Comparison of ENCODE assay signal across 20 cellular contexts in the genomic region with DNA sequence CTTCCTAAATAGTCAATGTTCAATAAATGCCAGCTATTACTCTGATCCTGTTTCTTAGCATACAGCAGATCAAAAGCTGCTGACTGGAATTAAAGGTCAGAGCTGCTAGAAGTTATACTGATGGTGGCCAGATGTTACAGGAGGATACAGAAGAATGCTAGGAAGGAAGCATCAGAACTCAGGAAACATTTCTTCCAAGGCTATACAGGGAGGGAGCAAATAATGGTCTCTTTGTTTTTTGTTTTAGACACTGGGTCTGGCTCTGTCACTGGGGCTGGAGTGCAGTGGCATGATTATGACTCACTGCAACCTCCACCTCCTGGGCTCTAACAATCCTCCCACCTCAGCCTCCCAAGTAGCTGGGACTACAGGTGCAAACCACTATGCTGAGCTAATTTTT.
"Had no signal": no experiment of that assay in that cellular context is flagged by ENCODE, and none has a peak within 500 bp of the region (broad histone marks: within the 10 kb centered on the region; RNA-seq: fewer than 3 reads in every experiment).

No MANE protein-coding gene starts in this region.

- H3K27me3 Mint-ChIP-seq: effector memory CD8-positive, alpha-beta T cell; stimulated activated naive CD8-positive, alpha-beta T cell treated with anti-CD3 and anti-CD28 coated beads, Interleukin-15, amount 100 ng/mL, for 72 hours had no signal

- ATAC-seq: effector memory CD8-positive, alpha-beta T cell; gastroesophageal sphincter; left lung; lower lobe of right lung; natural killer cell; sciatic nerve; stimulated activated naive B cell treated with anti-CD40 and anti-IgM and Interleukin-4, amounts not matched to agents 10 μg/mL and 1 μg/mL and 100 μg/mL, for 72 hours; stimulated activated naive CD8-positive, alpha-beta T cell treated with anti-CD3 and anti-CD28 coated beads, Interleukin-15, amount 100 ng/mL, for 72 hours had no signal

- H3K4me3 ChIP-seq: gastroesophageal sphincter, left lung, lower lobe of right lung, spleen, testis, tibial nerve had no signal

- FAIRE-seq: keratinocyte had no signal

- DNase-seq: effector memory CD8-positive, alpha-beta T cell; glutamatergic neuron; left lung; lower lobe of right lung; natural killer cell; posterior cingulate gyrus; spleen; stimulated activated CD4-positive, alpha-beta T cell treated with anti-CD3 and anti-CD28 coated beads, Interleukin-15, amount 100 ng/mL, for 24 hours; stimulated activated CD4-positive, alpha-beta T cell treated with anti-CD3 and anti-CD28 coated beads, Interleukin-2, amount 100 ng/mL, for 24 hours; stimulated activated CD4-positive, alpha-beta T cell treated with anti-CD3 and anti-CD28 coated beads, Interleukin-4, amount 100 ng/mL, for 4 hours; stimulated activated naive B cell treated with anti-CD40 and anti-IgM and Interleukin-4, amounts not matched to agents 10 μg/mL and 1 μg/mL and 100 μg/mL, for 72 hours; stimulated activated naive CD8-positive, alpha-beta T cell treated with anti-CD3 and anti-CD28 coated beads, Interleukin-15, amount 100 ng/mL, for 72 hours; testis had no signal

- H3K4me3 Mint-ChIP-seq: effector memory CD8-positive, alpha-beta T cell; memory B cell; mesothelial cell of epicardium; natural killer cell; neural crest cell; stimulated activated naive B cell treated with anti-CD40 and anti-IgM and Interleukin-4, amounts not matched to agents 10 μg/mL and 1 μg/mL and 100 μg/mL, for 72 hours; stimulated activated naive CD8-positive, alpha-beta T cell treated with anti-CD3 and anti-CD28 coated beads, Interleukin-15, amount 100 ng/mL, for 72 hours had no signal

- H3K27ac Mint-ChIP-seq: effector memory CD8-positive, alpha-beta T cell; memory B cell; mesothelial cell of epicardium; natural killer cell; stimulated activated naive B cell treated with anti-CD40 and anti-IgM and Interleukin-4, amounts not matched to agents 10 μg/mL and 1 μg/mL and 100 μg/mL, for 72 hours; stimulated activated naive CD8-positive, alpha-beta T cell treated with anti-CD3 and anti-CD28 coated beads, Interleukin-15, amount 100 ng/mL, for 72 hours had no signal

- H3K9me3 Mint-ChIP-seq: mesothelial cell of epicardium had no signal

- H3K4me1 Mint-ChIP-seq: mesothelial cell of epicardium; natural killer cell; neural crest cell; stimulated activated naive B cell treated with anti-CD40 and anti-IgM and Interleukin-4, amounts not matched to agents 10 μg/mL and 1 μg/mL and 100 μg/mL, for 72 hours; stimulated activated naive CD8-positive, alpha-beta T cell treated with anti-CD3 and anti-CD28 coated beads, Interleukin-15, amount 100 ng/mL, for 72 hours had no signal

- H3K36me3 Mint-ChIP-seq: mesothelial cell of epicardium; natural killer cell; stimulated activated naive B cell treated with anti-CD40 and anti-IgM and Interleukin-4, amounts not matched to agents 10 μg/mL and 1 μg/mL and 100 μg/mL, for 72 hours had no signal
